Comparison of ENCODE assay signal across 13 cellular contexts in the genomic region with DNA sequence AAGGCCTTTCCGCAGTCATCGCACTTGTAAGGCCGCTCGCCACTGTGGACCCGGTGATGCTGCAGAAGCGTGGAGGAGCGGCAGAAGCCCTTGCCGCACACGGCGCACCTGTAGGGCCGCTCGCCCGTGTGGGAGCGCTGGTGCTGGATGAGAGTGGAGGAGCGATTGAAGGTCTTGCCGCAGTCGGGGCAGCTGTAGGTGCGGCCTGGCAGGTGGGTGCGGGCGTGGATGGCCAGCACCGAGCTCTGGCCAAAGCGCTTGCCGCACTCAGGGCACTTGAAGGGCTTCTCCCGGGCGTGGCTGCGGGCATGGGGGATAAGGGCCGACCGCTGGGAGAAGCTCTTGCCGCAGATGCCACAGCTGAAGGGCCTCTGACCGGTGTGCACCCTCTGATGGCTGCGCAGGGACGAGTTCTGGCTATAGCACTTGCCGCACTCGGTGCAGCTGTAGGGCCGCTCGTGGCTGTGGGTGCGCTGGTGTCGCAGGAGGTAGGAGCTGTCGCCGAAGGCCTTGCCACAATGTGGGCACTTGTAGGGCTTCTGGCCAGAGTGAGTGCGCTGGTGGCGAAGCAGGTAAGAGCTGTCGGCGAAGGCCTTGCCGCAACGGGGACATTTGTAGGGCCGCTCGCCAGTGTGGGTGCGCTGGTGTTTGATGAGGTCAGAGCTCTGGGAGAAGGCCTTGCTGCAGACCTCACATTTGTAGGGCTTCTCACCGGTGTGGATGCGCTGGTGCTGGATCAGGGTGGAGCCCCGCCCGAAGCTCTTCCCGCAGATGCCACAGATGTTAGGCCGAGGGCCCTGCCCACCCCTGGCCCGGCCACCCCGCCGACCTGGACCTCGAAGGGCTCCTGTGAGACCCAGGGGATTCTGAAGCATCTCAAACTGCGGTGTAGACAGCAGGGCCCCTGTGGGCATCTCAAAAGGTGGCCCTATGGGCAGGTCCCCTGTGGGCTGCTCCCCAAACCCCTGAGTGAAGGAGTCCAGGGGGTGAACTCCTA. TPM values are rescaled to one million over a fixed set of nuclear protein-coding genes. Genes with fewer than 3 reads are reported as not detected.
DNase-seq lines count a peak whose midpoint lies in the region; ATAC-seq and TF ChIP-seq lines count a peak whose summit lies in the region.
"Had no signal": no experiment of that assay in that cellular context is flagged by ENCODE, and none has a peak within 500 bp of the region (broad histone marks: within the 10 kb centered on the region; RNA-seq: fewer than 3 reads in every experiment).

No MANE protein-coding gene starts in this region.

- H3K4me3 ChIP-seq in CD4-positive, CD25-positive, alpha-beta regulatory T cell (ENCODE audit: low read depth, low read length) = no peak overlapping the region
- H3K4me3 ChIP-seq in GM23338 (no peak overlapping the region; the same call in 1 of the 2 replicates), A673 (ENCODE audit: low read depth, low read length, poor library complexity, severe bottlenecking) (no peak overlapping the region)

- no peaks in the 10 kb centered on the region for H3K9me3 ChIP-seq in CD4-positive, CD25-positive, alpha-beta regulatory T cell (ENCODE audit: control insufficient read depth in 2 of 2, low read length in 2 of 2)
- H3K9me3 ChIP-seq in A673 (ENCODE audit: low read depth, low read length, poor library complexity, severe bottlenecking) = no peaks in the 10 kb centered on the region

- H3F3A ChIP-seq in GM23338 (replicated peaks; ENCODE audit: low read depth) = peaks cover 15% of the 10 kb centered on the region; the same call in 1 of the 2 replicates

- peaks cover 7% of the 10 kb centered on the region; the same call in 1 of the 2 replicates for H3K79me2 ChIP-seq in GM23338 (replicated peaks; ENCODE audit: insufficient read depth)

- no peak for ATAC-seq in CD4-positive, CD25-positive, alpha-beta regulatory T cell (ENCODE audit: low read depth in 2 of 2)
- no peak for ATAC-seq in GM23338
- ATAC-seq in GM21367 (IDR thresholded peaks at IDR 0.05; ENCODE audit: unreplicated experiment) = no peak

- no TSS peak for BruUV-seq in A673 (replicated peaks; lab: Mats Ljungman, UMichigan)

- no peaks in the 10 kb centered on the region for H3K27me3 Mint-ChIP-seq in CD4-positive, CD25-positive, alpha-beta regulatory T cell
- H3K27me3 Mint-ChIP-seq in GM23338 (ENCODE audit: insufficient read depth, low read depth, poor library complexity) (peaks cover 11% of the 10 kb centered on the region), nephron (ENCODE audit: low read depth) (no peaks in the 10 kb centered on the region)
- no peaks in the 10 kb centered on the region for H3K27me3 Mint-ChIP-seq in activated naive CD8-positive, alpha-beta T cell treated with anti-CD3 and anti-CD28 coated beads for 36 hours

- peak overlapping the region; percentile 47 to 68 (median 54) for H3K4me3 Mint-ChIP-seq in CD4-positive, CD25-positive, alpha-beta regulatory T cell
- peak overlapping the region; percentile 37; the same call in 2 of the 3 replicates for H3K4me3 Mint-ChIP-seq in GM23338
- H3K4me3 Mint-ChIP-seq in activated naive CD8-positive, alpha-beta T cell treated with anti-CD3 and anti-CD28 coated beads for 36 hours = peak overlapping the region; percentile 22
- H3K4me3 Mint-ChIP-seq in nephron = peak overlapping the region; percentile 63 to 77 (median 70)

- intact Hi-C loops in A673 (cut with micrococcal nuclease; ENCODE audit: unreplicated experiment) = no loop called here

- H4K20me1 ChIP-seq in GM23338 (replicated peaks; ENCODE audit: insufficient read depth) = no peaks in the 10 kb centered on the region

- H3K9me2 ChIP-seq in GM23338 (ENCODE audit: insufficient read depth) = no peaks in the 10 kb centered on the region

- peaks cover 15% of the 10 kb centered on the region for H3K4me1 ChIP-seq in CD4-positive, CD25-positive, alpha-beta regulatory T cell (ENCODE audit: control insufficient read depth, insufficient read depth, low read length, poor library complexity, severe bottlenecking)
- peaks cover 13% of the 10 kb centered on the region for H3K4me1 ChIP-seq in GM23338 (ENCODE audit: insufficient read depth)
- peaks cover 12% of the 10 kb centered on the region for H3K4me1 ChIP-seq in A673 (ENCODE audit: insufficient read depth, low read length, poor library complexity, severe bottlenecking)

- peaks cover 8 to 27% (median 13%) of the 10 kb centered on the region in 4 donors for H3K4me1 Mint-ChIP-seq in CD4-positive, CD25-positive, alpha-beta regulatory T cell
- H3K4me1 Mint-ChIP-seq in GM23338 (peaks cover 16% of the 10 kb centered on the region), nephron (peaks cover 24% of the 10 kb centered on the region)
- peaks cover 14% of the 10 kb centered on the region for H3K4me1 Mint-ChIP-seq in activated naive CD8-positive, alpha-beta T cell treated with anti-CD3 and anti-CD28 coated beads for 36 hours

- TF ChIP-seq CTCF in GM23338 (conservative IDR thresholded peaks at IDR 0.05; ENCODE audit: low read depth in 2 of 2) (no peak), nephron (IDR thresholded peaks at IDR 0.05; ENCODE audit: unreplicated experiment in 3 of 3) (no peak), A673 (conservative IDR thresholded peaks at IDR 0.05; ENCODE audit: low read depth, low read length) (no peak)

- POLR2A ChIA-PET in A673 (lab: Charles Lee; ENCODE audit: low non-redundant PET) = interaction anchor here (0.6 kb wide), 1 partner anchor 12 kb away, joined by 3 read pairs; no protein-coding TSS in a partner anchor

- no peak overlapping the region for H2AFZ ChIP-seq in GM23338

- DNase-seq in CD4-positive, CD25-positive, alpha-beta regulatory T cell = no peak
- DNase-seq in GM23338 (ENCODE audit: low spot score) = no peak
- no peak for DNase-seq in activated naive CD8-positive, alpha-beta T cell treated with anti-CD3 and anti-CD28 coated beads for 36 hours
- no peak for DNase-seq in SKM-1 treated with dmso at 0.1 percent for 144 hours (lab: John Stamatoyannopoulos, UW; ENCODE audit: unreplicated experiment)
- no peak for DNase-seq in A673 (ENCODE audit: low spot score)
- DNase-seq: activated CD4-positive, alpha-beta T cell treated with anti-CD3 and anti-CD28 coated beads for 1 hour; activated gamma-delta T cell; NCI-H1105; NCI-H2227 treated with DMSO at 0.1 percent for 48 hours; small intestine had no signal

- no peaks in the 10 kb centered on the region for H3K27me3 ChIP-seq in CD4-positive, CD25-positive, alpha-beta regulatory T cell (ENCODE audit: control insufficient read depth, insufficient read depth, low read length)
- no peaks in the 10 kb centered on the region for H3K27me3 ChIP-seq in GM23338 (ENCODE audit: insufficient read depth)
- no peaks in the 10 kb centered on the region for H3K27me3 ChIP-seq in A673 (replicated peaks; ENCODE audit: insufficient read depth, low read depth, low read length, poor library complexity)

- CTCF ChIA-PET in A673 (lab: Charles Lee) = interaction anchor here (0.6 to 0.7 kb wide), 2 partner anchors 14 to 69 kb away, joined by 4 to 9 read pairs; no protein-coding TSS in a partner anchor

- no peak overlapping the region for H3K4me2 ChIP-seq in GM23338

- H3K36me3 Mint-ChIP-seq in CD4-positive, CD25-positive, alpha-beta regulatory T cell = peaks cover 8% of the 10 kb centered on the region
- H3K36me3 Mint-ChIP-seq in GM23338 (ENCODE audit: low read depth) (peaks cover 3% of the 10 kb centered on the region), nephron (ENCODE audit: low read depth) (peaks cover 10% of the 10 kb centered on the region)
- peaks cover 12% of the 10 kb centered on the region for H3K36me3 Mint-ChIP-seq in activated naive CD8-positive, alpha-beta T cell treated with anti-CD3 and anti-CD28 coated beads for 36 hours

- H3K9me3 Mint-ChIP-seq in CD4-positive, CD25-positive, alpha-beta regulatory T cell = peaks cover 0 to 2% (median 0%) of the 10 kb centered on the region in 7 donors
- no peaks in the 10 kb centered on the region for H3K9me3 Mint-ChIP-seq in GM23338
- H3K9me3 Mint-ChIP-seq in activated naive CD8-positive, alpha-beta T cell treated with anti-CD3 and anti-CD28 coated beads for 36 hours = no peaks in the 10 kb centered on the region
- no peaks in the 10 kb centered on the region for H3K9me3 Mint-ChIP-seq in nephron

- H3K27ac Mint-ChIP-seq in CD4-positive, CD25-positive, alpha-beta regulatory T cell = peak overlapping the region in 1 of 3 donors; percentile 32
- H3K27ac Mint-ChIP-seq in GM23338 = no peak overlapping the region
- H3K27ac Mint-ChIP-seq in activated naive CD8-positive, alpha-beta T cell treated with anti-CD3 and anti-CD28 coated beads for 36 hours = no peak overlapping the region
- peak overlapping the region in 1 of 3 experiments; percentile 55 for H3K27ac Mint-ChIP-seq in nephron

- peaks cover 14% of the 10 kb centered on the region for H3K36me3 ChIP-seq in CD4-positive, CD25-positive, alpha-beta regulatory T cell (ENCODE audit: control insufficient read depth, insufficient read depth, low read length)
- H3K36me3 ChIP-seq in GM23338 (ENCODE audit: insufficient read depth) (no peaks in the 10 kb centered on the region), A673 (ENCODE audit: insufficient read depth, low read length, poor library complexity, severe bottlenecking) (peaks cover 9% of the 10 kb centered on the region)

- no peak overlapping the region for H3K27ac ChIP-seq in CD4-positive, CD25-positive, alpha-beta regulatory T cell (ENCODE audit: insufficient read depth, low read length, poor library complexity, severe bottlenecking)
- no peak overlapping the region for H3K27ac ChIP-seq in GM23338 (ENCODE audit: low read depth)
- H3K27ac ChIP-seq in A673 (ENCODE audit: low read depth, low read length, poor library complexity, severe bottlenecking) = no peak overlapping the region

RNA-seq across cellular contexts. Expression of a gene that starts 1.5 kb away (rescaled TPM):
- total RNA-seq in CD4-positive, CD25-positive, alpha-beta regulatory T cell = 4.0 TPM
- 1 to 10 TPM in 1 of 4 donors, under 1 TPM in 3; 0.40 to 1.2 (median 0.66) TPM for polyA plus RNA-seq in CD4-positive, CD25-positive, alpha-beta regulatory T cell
- 34.6 and 43.0 TPM in 2 replicates for total RNA-seq in GM23338 (2014; rRNA removed; shearing (Covaris generic))
- polyA plus RNA-seq in GM23338 (2016; fragmentation: Nextera tagmentation; extraction: Ambion mirVana) = 8.3 and 8.5 TPM in 2 replicates
- total RNA-seq in activated naive CD8-positive, alpha-beta T cell treated with anti-CD3 and anti-CD28 coated beads for 36 hours = 10 to 100 TPM; 11.4 to 11.8 TPM
- total RNA-seq in A673 (2021) = 32.7 and 39.5 TPM in 2 replicates

RNA-seq across cellular contexts. Expression of a gene that starts 9.8 kb away (rescaled TPM):
- total RNA-seq in CD4-positive, CD25-positive, alpha-beta regulatory T cell = 5.0 TPM
- 1 to 10 TPM; 6.4 to 9.4 (median 8.6) TPM for polyA plus RNA-seq in CD4-positive, CD25-positive, alpha-beta regulatory T cell
- total RNA-seq in GM23338 (2014; rRNA removed; shearing (Covaris generic)) = 10.8 and 12.6 TPM in 2 replicates
- 3.0 and 4.2 TPM in 2 replicates for polyA plus RNA-seq in GM23338 (2016; fragmentation: Nextera tagmentation; extraction: Ambion mirVana)
- 10 to 100 TPM; 10.9 to 11.2 TPM for total RNA-seq in activated naive CD8-positive, alpha-beta T cell treated with anti-CD3 and anti-CD28 coated beads for 36 hours
- total RNA-seq in A673 (2021) = 10.6 and 12.7 TPM in 2 replicates

RNA-seq across cellular contexts. Expression of a gene that starts 33.3 kb away (rescaled TPM):
- 15.6 TPM for total RNA-seq in CD4-positive, CD25-positive, alpha-beta regulatory T cell
- polyA plus RNA-seq in CD4-positive, CD25-positive, alpha-beta regulatory T cell = 1 to 10 TPM; 4.8 to 6.5 (median 5.7) TPM
- total RNA-seq in GM23338 (2014; rRNA removed; shearing (Covaris generic)) = 10.7 and 12.9 TPM in 2 replicates
- 5.6 and 6.0 TPM in 2 replicates for polyA plus RNA-seq in GM23338 (2016; fragmentation: Nextera tagmentation; extraction: Ambion mirVana)
- 10 to 100 TPM; 11.9 to 12.1 TPM for total RNA-seq in activated naive CD8-positive, alpha-beta T cell treated with anti-CD3 and anti-CD28 coated beads for 36 hours
- 15.2 and 17.7 TPM in 2 replicates for total RNA-seq in A673 (2021)

RNA-seq across cellular contexts. Expression of a gene that starts 46.6 kb away (rescaled TPM):
- 12.1 TPM for total RNA-seq in CD4-positive, CD25-positive, alpha-beta regulatory T cell
- polyA plus RNA-seq in CD4-positive, CD25-positive, alpha-beta regulatory T cell = 10 to 100 TPM; 34.5 to 59.1 (median 50.5) TPM
- total RNA-seq in GM23338 (2014; rRNA removed; shearing (Covaris generic)) = 1.3 and 4.0 TPM in 2 replicates
- polyA plus RNA-seq in GM23338 (2016; fragmentation: Nextera tagmentation; extraction: Ambion mirVana) = 4.4 and 6.2 TPM in 2 replicates
- total RNA-seq in activated naive CD8-positive, alpha-beta T cell treated with anti-CD3 and anti-CD28 coated beads for 36 hours = 1 to 10 TPM; 7.1 to 7.6 TPM
- total RNA-seq in A673 (2021) = 8.5 and 9.1 TPM in 2 replicates

RNA-seq across cellular contexts. Expression of a gene that starts 52.3 kb away (rescaled TPM):
- 393 TPM for total RNA-seq in CD4-positive, CD25-positive, alpha-beta regulatory T cell
- 100 to 1,000 TPM; 106 to 155 (median 116) TPM for polyA plus RNA-seq in CD4-positive, CD25-positive, alpha-beta regulatory T cell
- total RNA-seq in GM23338 (2014; rRNA removed; shearing (Covaris generic)) = 0.07 TPM in 1 of 2 replicates, not detected in the other
- polyA plus RNA-seq in GM23338 (2016; fragmentation: Nextera tagmentation; extraction: Ambion mirVana) = 0.05 and 0.43 TPM in 2 replicates
- total RNA-seq in activated naive CD8-positive, alpha-beta T cell treated with anti-CD3 and anti-CD28 coated beads for 36 hours = 100 to 1,000 TPM; 233 to 235 TPM
- total RNA-seq in A673 (2021) = not detected in 2 replicates
- total RNA-seq: epithelial cell of proximal tubule had no signal
